Comparison of ENCODE assay signal across 22 cellular contexts in the genomic region with DNA sequence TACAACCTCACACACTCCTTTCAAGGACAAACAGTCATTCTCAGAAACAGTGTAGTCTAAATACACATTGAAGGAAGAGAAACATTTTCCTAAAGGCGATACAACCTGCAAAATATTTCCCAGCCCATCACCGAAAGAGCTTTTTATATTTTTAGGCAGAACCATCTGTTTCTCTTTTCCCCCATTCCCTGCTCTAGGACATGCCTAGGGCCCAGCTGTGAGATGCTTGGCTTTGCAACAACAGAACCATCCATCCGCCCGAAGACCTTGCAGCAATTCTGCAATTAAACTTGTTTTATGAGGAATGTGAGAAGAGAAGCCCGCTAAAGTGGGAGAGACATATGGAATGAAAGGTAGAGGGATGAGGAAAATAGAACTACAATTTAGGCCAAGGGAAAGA.
"Had no signal": no experiment of that assay in that cellular context is flagged by ENCODE, and none has a peak within 500 bp of the region (broad histone marks: within the 10 kb centered on the region; RNA-seq: fewer than 3 reads in every experiment).

No MANE protein-coding gene starts in this region.

- H3K9me3 Mint-ChIP-seq: neural progenitor cell had no signal

- H3K36me3 Mint-ChIP-seq: mesothelial cell of epicardium, neural progenitor cell had no signal

- H3K4me1 Mint-ChIP-seq: memory B cell, mesothelial cell of epicardium, neural progenitor cell had no signal

- H3K4me3 Mint-ChIP-seq: memory B cell; mesothelial cell of epicardium; natural killer cell treated with Interleukin-12 subunit alpha and Interleukin-12 subunit beta and Interleukin-15 and Interleukin-18, amount 100 ng/mL, for 72 hours; neural progenitor cell had no signal

- DNase-seq: cortex of kidney; effector memory CD4-positive, alpha-beta T cell; heart right ventricle; hypothalamus; islet precursor cell; left ventricle myocardium inferior; lower lobe of right lung; nucleus accumbens; spleen; stimulated activated CD4-positive, alpha-beta T cell treated with anti-CD3 and anti-CD28 coated beads, Interleukin-15, amount 100 ng/mL, for 24 hours; stimulated activated CD4-positive, alpha-beta T cell treated with anti-CD3 and anti-CD28 coated beads, Interleukin-1b, Interleukin-23, amount 100 ng/mL, for 48 hours; stimulated activated CD4-positive, alpha-beta T cell treated with anti-CD3 and anti-CD28 coated beads, Interleukin-4, amount 100 ng/mL, for 24 hours; stimulated activated naive CD4-positive, alpha-beta T cell; stomach; substantia nigra; trophoblast cell had no signal

- ATAC-seq: esophagus mucosa; heart right ventricle; lower lobe of right lung; natural killer cell treated with Interleukin-12 subunit alpha and Interleukin-12 subunit beta and Interleukin-15 and Interleukin-18, amount 100 ng/mL, for 72 hours; sciatic nerve had no signal

- H3K27ac Mint-ChIP-seq: memory B cell; mesothelial cell of epicardium; natural killer cell treated with Interleukin-12 subunit alpha and Interleukin-12 subunit beta and Interleukin-15 and Interleukin-18, amount 100 ng/mL, for 72 hours; neural progenitor cell had no signal
